ENCODE assay signal across 18 cellular contexts in the genomic region with DNA sequence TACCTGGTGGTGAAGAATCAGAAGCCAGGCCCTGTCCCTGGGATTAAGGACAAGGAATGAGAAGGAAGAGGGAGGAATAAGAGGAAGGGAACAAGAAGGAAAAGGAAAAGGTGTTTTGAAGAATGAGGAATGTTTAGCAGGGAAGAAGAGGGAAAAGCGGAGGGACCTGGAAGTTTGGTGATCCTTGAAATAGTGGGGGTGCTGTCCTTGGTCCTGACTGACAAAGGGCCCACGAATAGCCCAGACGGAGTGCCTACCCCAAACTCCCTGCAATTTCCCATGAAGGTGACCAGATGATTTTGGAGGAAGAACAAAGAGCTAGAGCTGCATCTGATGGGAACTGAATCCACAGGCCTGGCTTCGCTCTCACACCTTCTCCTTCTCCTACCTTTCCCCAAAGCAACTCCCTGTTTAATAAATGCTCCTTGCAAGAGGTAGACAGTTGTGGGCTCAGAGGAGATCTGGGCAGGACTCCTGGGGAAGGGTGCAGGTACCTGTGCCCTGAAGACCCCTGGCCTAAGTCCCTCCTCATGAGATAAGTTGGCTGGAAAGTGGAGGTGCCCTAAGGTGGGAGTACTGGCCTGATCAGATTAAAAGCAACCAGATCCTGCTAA. TPM values are rescaled to one million over a fixed set of nuclear protein-coding genes. Genes with fewer than 3 reads are reported as not detected.
DNase-seq lines count a peak whose midpoint lies in the region; ATAC-seq and TF ChIP-seq lines count a peak whose summit lies in the region.
"Had no signal": no experiment of that assay in that cellular context is flagged by ENCODE, and none has a peak within 500 bp of the region (broad histone marks: within the 10 kb centered on the region; RNA-seq: fewer than 3 reads in every experiment).

No MANE protein-coding gene starts in this region.

- no peak overlapping the region for H3K27ac ChIP-seq in left lung

- H3K9me3 ChIP-seq in left lung: no peaks in the 10 kb centered on the region

- H3K36me3 ChIP-seq in left lung: no peaks in the 10 kb centered on the region

- intact Hi-C loops in left lung (cut with DNase I): no loop called here

- DNase-seq in EL (peak; percentile 23), KBM-7 (peak; percentile 33), dermis blood vessel endothelial cell (peak; percentile 52), left lung (no peak), NCI-H2029 treated with DMSO at 0.1 percent for 48 hours (lab: John Stamatoyannopoulos, UW) (no peak), DMS153 treated with DMSO at 0.1 percent for 48 hours (lab: John Stamatoyannopoulos, UW; ENCODE audit: unreplicated experiment) (no peak)
- DNase-seq: activated naive CD4-positive, alpha-beta T cell treated with anti-CD3 and anti-CD28 coated beads, Interleukin-2, amount 50 U/mL, for 16 hours; CD4-positive, alpha-beta T cell; foreskin melanocyte; left cardiac atrium; NCI-H1092 treated with DMSO at 0.1 percent for 48 hours; NCI-H446 had no signal

- H3K27me3 ChIP-seq in left lung: peaks cover 0 to 96% of the 10 kb centered on the region in 2 donors

- no peak for TF ChIP-seq CTCF in left lung (IDR thresholded peaks at IDR 0.05)

- in situ Hi-C loops in KBM-7 (cut with MboI; ENCODE audit: low pct_unique_long_range_greater_than_20kb, low sequenced_read_pairs): no loop called here

- TF ChIP-seq POLR2A in GM18505 (IDR thresholded peaks at IDR 0.05; ENCODE audit: borderline replicate concordance, extremely low read depth, insufficient read depth, insufficient read length): no peak

- no peaks in the 10 kb centered on the region for H3K4me1 ChIP-seq in left lung

- H3K4me3 ChIP-seq in left lung: no peak overlapping the region

- ATAC-seq in left lung (peak; percentile 61), GM18498 (IDR thresholded peaks at IDR 0.05; ENCODE audit: unreplicated experiment) (no peak), GM18505 (IDR thresholded peaks at IDR 0.05; ENCODE audit: unreplicated experiment) (no peak)
- ATAC-seq: left cardiac atrium had no signal

RNA-seq across cellular contexts. Expression of gene KAZALD1, which starts 19.3 kb away (rescaled TPM):
- total RNA-seq in dermis blood vessel endothelial cell: 0.17 and 0.51 TPM in 2 replicates
- total RNA-seq in left lung: 10 to 100 TPM in 1 of 2 donors, 1 to 10 TPM in 1; 7.1 to 12.0 TPM
- total RNA-seq: CD4-positive, alpha-beta T cell had no signal

RNA-seq across cellular contexts. Expression of gene SFXN3, which starts 50.0 kb away (rescaled TPM):
- total RNA-seq in dermis blood vessel endothelial cell (64.4 and 68.9 TPM in 2 replicates), left lung (10 to 100 TPM; 67.2 to 79.0 TPM)

RNA-seq across cellular contexts. Expression of gene TLX1, which starts 50.1 kb away (rescaled TPM):
- total RNA-seq in dermis blood vessel endothelial cell (not detected in 2 replicates), left lung (not detected)
- total RNA-seq: activated CD8-positive, alpha-beta memory T cell treated with anti-CD3 and anti-CD28 coated beads for 36 hours; CD4-positive, alpha-beta T cell; HT1080; RPMI7951; skeletal muscle tissue had no signal

RNA-seq across cellular contexts. Expression of gene PDZD7, which starts 50.1 kb away (rescaled TPM):
- total RNA-seq in dermis blood vessel endothelial cell (0.34 and 0.88 TPM in 2 replicates), left lung (under 1 TPM; 0.58 to 0.96 TPM)

Comparison
In these comparisons a context has a peak if more than half of its experiments do, and no peak if none do; other contexts are left out.
1. DNase-seq: peak in EL (single experiment), KBM-7 (single experiment) and dermis blood vessel endothelial cell (single experiment); none in left lung (0 of 2), NCI-H2029 treated with DMSO at 0.1 percent for 48 hours (single experiment) and DMS153 treated with DMSO at 0.1 percent for 48 hours (single experiment).